In the genomic region with DNA sequence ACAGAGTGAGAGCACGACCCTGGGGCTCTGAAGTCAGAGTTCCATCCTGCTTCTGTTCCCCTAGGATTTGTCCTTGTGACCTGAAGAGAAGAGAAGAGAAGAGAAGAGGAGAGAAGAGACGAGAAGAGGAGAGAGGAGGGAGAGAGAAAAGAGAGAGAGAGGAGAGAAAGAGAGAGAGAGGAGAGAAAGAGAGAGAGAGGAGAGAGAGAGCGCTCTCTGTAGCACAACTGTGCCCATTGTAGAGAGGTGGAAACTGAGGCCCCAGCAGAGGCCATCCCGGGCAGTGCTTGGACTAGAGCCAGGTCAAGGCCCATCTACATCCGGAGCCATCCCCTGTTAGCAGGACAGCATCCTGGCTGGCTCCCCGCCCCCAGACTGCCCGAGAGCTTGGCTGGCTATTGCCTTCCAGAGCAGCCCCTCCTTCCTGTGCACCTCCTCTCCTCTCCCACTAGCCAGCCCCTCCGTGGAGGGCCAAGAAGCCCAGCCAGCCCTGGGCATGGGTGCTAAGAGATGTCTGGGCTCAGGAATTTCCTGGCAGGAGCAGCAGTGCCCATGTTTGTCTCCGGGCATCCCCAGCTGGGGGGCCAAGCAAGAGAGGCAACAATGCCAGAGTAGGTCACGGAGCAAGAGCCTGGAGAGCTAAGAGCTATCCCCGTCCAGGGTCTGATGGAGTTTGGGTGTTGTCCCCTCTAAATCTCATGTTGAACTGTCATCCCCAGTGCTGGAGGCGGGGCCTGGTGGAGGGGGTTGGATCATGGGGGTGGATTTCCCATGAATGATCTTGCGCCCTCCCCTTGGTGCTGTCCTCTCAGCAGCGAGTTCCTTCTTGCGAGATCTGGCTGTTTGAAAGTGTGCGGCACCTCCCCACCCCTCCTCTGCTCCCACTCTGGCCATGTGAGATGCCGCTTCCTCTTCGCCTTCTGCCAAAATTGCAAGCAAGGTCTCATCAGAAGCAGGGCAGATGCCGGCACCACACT, we compare ENCODE assay signal across 8 cellular contexts. TPM values are rescaled to one million over a fixed set of nuclear protein-coding genes. Genes with fewer than 3 reads are reported as not detected.
A peak's percentile ranks its signal among the peaks of the same experiment; 100 is the strongest.
DNase-seq lines count a peak whose midpoint lies in the region; ATAC-seq and TF ChIP-seq lines count a peak whose summit lies in the region.

No MANE protein-coding gene starts in this region.

- H3K27ac ChIP-seq in sigmoid colon: no peak overlapping the region

- WGBS in sigmoid colon, 2 donors: 57 to 75% methylated on average over 19 of the region's 19 CpGs

- TF ChIP-seq CTCF in activated CD8-positive, alpha-beta T cell treated with anti-CD3 and anti-CD28 coated beads for 36 hours (IDR thresholded peaks at IDR 0.05): no peak
- TF ChIP-seq CTCF in sigmoid colon (IDR thresholded peaks at IDR 0.05): no peak

- no peaks in the 10 kb centered on the region for H3K27me3 ChIP-seq in sigmoid colon

- no peaks in the 10 kb centered on the region for H3K4me1 ChIP-seq in sigmoid colon

- intact Hi-C loops in activated CD8-positive, alpha-beta T cell treated with anti-CD3 and anti-CD28 coated beads for 36 hours (cut with micrococcal nuclease): no loop called here
- intact Hi-C loops in sigmoid colon (cut with DNase I): no loop called here

- peaks cover 8% of the 10 kb centered on the region for H3K36me3 Mint-ChIP-seq in activated CD8-positive, alpha-beta T cell treated with anti-CD3 and anti-CD28 coated beads for 36 hours (ENCODE audit: low read depth)

- ATAC-seq in GM19023 (IDR thresholded peaks at IDR 0.05; ENCODE audit: unreplicated experiment) (peak; percentile 66), HG03045 (IDR thresholded peaks at IDR 0.05; ENCODE audit: unreplicated experiment) (peak; percentile 60)
- ATAC-seq in activated CD8-positive, alpha-beta T cell treated with anti-CD3 and anti-CD28 coated beads for 36 hours: peak; percentile 86

- TF ChIP-seq POLR2A in sigmoid colon (IDR thresholded peaks at IDR 0.05): no peak

- TF ChIP-seq EP300 in sigmoid colon (IDR thresholded peaks at IDR 0.05): no peak

- no peaks in the 10 kb centered on the region for H3K9me3 Mint-ChIP-seq in activated CD8-positive, alpha-beta T cell treated with anti-CD3 and anti-CD28 coated beads for 36 hours

- CTCF ChIA-PET in activated CD8-positive, alpha-beta T cell treated with anti-CD3 and anti-CD28 coated beads for 36 hours (lab: Charles Lee): interaction anchor here (1.3 to 1.6 kb wide), 2 partner anchors 19 to 41 kb away, joined by 3 to 4 read pairs; a partner anchor contains a TSS

- H3K27me3 Mint-ChIP-seq in activated CD8-positive, alpha-beta T cell treated with anti-CD3 and anti-CD28 coated beads for 36 hours: no peaks in the 10 kb centered on the region

- POLR2A ChIA-PET in activated CD8-positive, alpha-beta T cell treated with anti-CD3 and anti-CD28 coated beads for 36 hours (lab: Charles Lee): interaction anchor here (0.9 to 1.8 kb wide), 3 partner anchors 10 to 70 kb away, joined by 3 to 8 read pairs (median 4); no protein-coding TSS in a partner anchor

- peaks cover 33% of the 10 kb centered on the region for H3K4me1 Mint-ChIP-seq in activated CD8-positive, alpha-beta T cell treated with anti-CD3 and anti-CD28 coated beads for 36 hours (ENCODE audit: low read depth)

- H3K36me3 ChIP-seq in sigmoid colon: no peaks in the 10 kb centered on the region

- H3K4me3 ChIP-seq in sigmoid colon: no peak overlapping the region

- peak overlapping the region; percentile 62 for H3K4me3 Mint-ChIP-seq in activated CD8-positive, alpha-beta T cell treated with anti-CD3 and anti-CD28 coated beads for 36 hours

- H3K27ac Mint-ChIP-seq in activated CD8-positive, alpha-beta T cell treated with anti-CD3 and anti-CD28 coated beads for 36 hours: peak overlapping the region; percentile 70

- H3K9me3 ChIP-seq in sigmoid colon: no peaks in the 10 kb centered on the region

- DNase-seq in AG08395 (ENCODE audit: low spot score): peak; percentile 41
- peak; percentile 86 for DNase-seq in activated CD8-positive, alpha-beta T cell treated with anti-CD3 and anti-CD28 coated beads for 36 hours
- peak; percentile 70 for DNase-seq in medulla oblongata (ENCODE audit: extremely low spot score)
- no peak for DNase-seq in HUDEP-2 (lab: John Stamatoyannopoulos, UW; ENCODE audit: unreplicated experiment in 76 of 76)
- no peak for DNase-seq in sigmoid colon
- DNase-seq in NCI-H2081 (lab: John Stamatoyannopoulos, UW): no peak

RNA-seq across cellular contexts. Expression of a gene that starts 18.2 kb away (rescaled TPM):
- total RNA-seq in activated CD8-positive, alpha-beta T cell treated with anti-CD3 and anti-CD28 coated beads for 36 hours: 1 to 10 TPM; 5.0 to 5.3 TPM
- total RNA-seq in sigmoid colon: not detected
- 1 to 10 TPM in 1 of 3 donors, under 1 TPM in 1, not detected in 1; 0.23 to 1.4 TPM for polyA plus RNA-seq in sigmoid colon

RNA-seq across cellular contexts. Expression of a gene that starts 52.7 kb away (rescaled TPM):
- total RNA-seq in activated CD8-positive, alpha-beta T cell treated with anti-CD3 and anti-CD28 coated beads for 36 hours: under 1 TPM; 0.59 to 0.76 TPM
- not detected for total RNA-seq in sigmoid colon
- not detected for polyA plus RNA-seq in sigmoid colon

Comparison
In these comparisons a context has a peak if more than half of its experiments do, and no peak if none do; other contexts are left out.
1. DNase-seq: peak in AG08395 (single experiment), activated CD8-positive, alpha-beta T cell treated with anti-CD3 and anti-CD28 coated beads for 36 hours (single experiment) and medulla oblongata (single experiment); none in HUDEP-2 (0 of 76), sigmoid colon (single experiment) and NCI-H2081 (0 of 2).
2. RNA of a gene that starts 18.2 kb away (total RNA-seq): 5.0 to 5.3 TPM in activated CD8-positive, alpha-beta T cell treated with anti-CD3 and anti-CD28 coated beads for 36 hours; not detected in sigmoid colon; every median in the first group is over 4 times any median in the second.
3. Peak in every context shown above with its lines, with median percentiles within 50 percentile points of each other: ATAC-seq.